ENCODE assay signal across 8 cellular contexts in the genomic region with DNA sequence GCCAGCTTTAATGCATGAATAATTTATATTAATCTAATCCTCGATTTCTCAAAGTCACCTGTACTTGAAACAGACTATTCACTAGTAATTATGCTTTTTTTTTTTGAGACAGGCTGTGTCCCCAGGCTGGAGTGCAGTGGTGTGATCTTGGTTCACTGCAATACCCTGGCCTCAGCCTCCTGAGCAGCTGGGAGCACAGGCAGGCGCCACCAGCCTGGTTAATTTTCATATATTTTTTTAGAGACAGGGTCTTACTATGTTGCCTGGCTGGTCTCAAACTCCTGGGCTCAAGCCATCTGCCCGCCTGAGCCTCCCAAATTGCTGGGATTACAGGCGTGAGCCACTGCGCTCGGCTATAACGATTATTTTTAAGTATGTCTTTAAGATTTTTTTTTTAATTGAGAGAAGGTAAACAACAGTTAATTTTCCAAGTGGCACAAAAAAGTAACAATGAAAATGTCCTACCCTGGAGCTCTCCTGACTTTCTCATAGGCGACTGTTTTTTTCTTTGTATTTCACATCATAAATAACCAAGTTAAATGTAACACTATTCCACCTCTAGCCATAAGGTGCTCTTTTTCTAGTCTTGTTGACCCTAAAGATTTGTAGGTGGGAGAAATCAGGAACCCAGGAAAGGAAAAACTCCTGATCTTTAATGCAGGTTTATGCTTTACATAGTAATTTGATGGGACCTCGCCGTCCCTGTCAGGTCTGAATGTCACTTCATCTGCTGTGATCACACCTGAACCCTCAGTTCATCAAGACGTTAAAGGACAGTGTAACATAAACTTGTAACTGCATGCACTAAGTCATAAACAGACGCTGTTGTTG. TPM values are rescaled to one million over a fixed set of nuclear protein-coding genes. Genes with fewer than 3 reads are reported as not detected.
DNase-seq lines count a peak whose midpoint lies in the region; ATAC-seq and TF ChIP-seq lines count a peak whose summit lies in the region.

No MANE protein-coding gene starts in this region.

- peak overlapping the region; percentile 90 to 99 (median 99) for H3K27ac ChIP-seq in adrenal gland
- H3K27ac ChIP-seq in lower lobe of right lung: peak overlapping the region; percentile 98
- H3K27ac ChIP-seq in uterus: peak overlapping the region; percentile 98 to 100

- DNase-seq in activated naive CD4-positive, alpha-beta T cell treated with anti-CD3 and anti-CD28 coated beads, Interleukin-2, amount 50 U/mL, for 16 hours: no peak
- no peak for DNase-seq in adrenal gland
- no peak for DNase-seq in lower lobe of right lung
- no peak for DNase-seq in uterus
- DNase-seq in NCI-H1436 (lab: John Stamatoyannopoulos, UW): no peak
- DNase-seq in islet precursor cell: no peak

- no peaks in the 10 kb centered on the region for H3K9me3 Mint-ChIP-seq in activated naive CD4-positive, alpha-beta T cell treated with anti-CD3 and anti-CD28 coated beads, Interleukin-2, amount 50 U/mL, for 24 hours

- H3K4me3 ChIP-seq in adrenal gland (peak overlapping the region in 2 of 4 donors; percentile 62 to 80), lower lobe of right lung (peak overlapping the region; percentile 83), uterus (peak overlapping the region; percentile 81 to 82)

- peaks cover 71% of the 10 kb centered on the region for H3K4me1 Mint-ChIP-seq in activated naive CD4-positive, alpha-beta T cell treated with anti-CD3 and anti-CD28 coated beads, Interleukin-2, amount 50 U/mL, for 24 hours

- TF ChIP-seq CTCF in adrenal gland (IDR thresholded peaks at IDR 0.05): no peak
- TF ChIP-seq CTCF in lower lobe of right lung (IDR thresholded peaks at IDR 0.05): no peak
- TF ChIP-seq CTCF in uterus (IDR thresholded peaks at IDR 0.05): no peak

- TF ChIP-seq POLR2A in adrenal gland (IDR thresholded peaks at IDR 0.05) (no peak), uterus (IDR thresholded peaks at IDR 0.05) (no peak)

- intact Hi-C loops in adrenal gland (cut with DNase I) (no loop called here), lower lobe of right lung (cut with DNase I) (no loop called here), uterus (cut with DNase I; ENCODE audit: low total_unique reads) (loop anchor here (5.0 kb wide), 1 partner anchor 33 kb away; a partner anchor contains a TSS)

- H3K9me3 ChIP-seq in adrenal gland (replicated peaks in 1 of 3): no peaks in the 10 kb centered on the region
- H3K9me3 ChIP-seq in lower lobe of right lung: no peaks in the 10 kb centered on the region
- H3K9me3 ChIP-seq in uterus: no peaks in the 10 kb centered on the region

- H3K27ac Mint-ChIP-seq in activated naive CD4-positive, alpha-beta T cell treated with anti-CD3 and anti-CD28 coated beads, Interleukin-2, amount 50 U/mL, for 24 hours: peak overlapping the region; percentile 95

- H3K27me3 ChIP-seq in adrenal gland (no peaks in the 10 kb centered on the region), lower lobe of right lung (ENCODE audit: low read depth) (no peaks in the 10 kb centered on the region), uterus (no peaks in the 10 kb centered on the region)

- peak overlapping the region; percentile 96 for H3K4me3 Mint-ChIP-seq in activated naive CD4-positive, alpha-beta T cell treated with anti-CD3 and anti-CD28 coated beads, Interleukin-2, amount 50 U/mL, for 24 hours

- no peaks in the 10 kb centered on the region for H3K27me3 Mint-ChIP-seq in activated naive CD4-positive, alpha-beta T cell treated with anti-CD3 and anti-CD28 coated beads, Interleukin-2, amount 50 U/mL, for 24 hours

- WGBS in adrenal gland, 4 donors: 62 to 65% (median 63%) methylated on average over 12 of the region's 12 CpGs

- H3K4me1 ChIP-seq in adrenal gland (replicated peaks in 1 of 2): peaks cover 20 to 36% of the 10 kb centered on the region in 2 donors
- H3K4me1 ChIP-seq in lower lobe of right lung: peaks cover 46% of the 10 kb centered on the region
- H3K4me1 ChIP-seq in uterus: peaks cover 7 to 8% of the 10 kb centered on the region in 2 donors

- peaks cover 18% of the 10 kb centered on the region for H3K36me3 Mint-ChIP-seq in activated naive CD4-positive, alpha-beta T cell treated with anti-CD3 and anti-CD28 coated beads, Interleukin-2, amount 50 U/mL, for 24 hours

- ATAC-seq in lower lobe of right lung: no peak
- no peak for ATAC-seq in HG03139 (IDR thresholded peaks at IDR 0.05; ENCODE audit: unreplicated experiment)

- peaks cover 0 to 24% of the 10 kb centered on the region in 2 donors for H3K36me3 ChIP-seq in adrenal gland (replicated peaks in 1 of 2)
- peaks cover 38% of the 10 kb centered on the region for H3K36me3 ChIP-seq in lower lobe of right lung
- no peaks in the 10 kb centered on the region for H3K36me3 ChIP-seq in uterus

RNA-seq across cellular contexts. Expression of a gene that starts 1.3 kb away (rescaled TPM):
- total RNA-seq in adrenal gland (10 to 100 TPM; 19.4 to 56.8 (median 41.1) TPM), lower lobe of right lung (77.7 TPM), uterus (100 to 1,000 TPM in 1 of 4 donors, 10 to 100 TPM in 3; 29.1 to 122 (median 43.6) TPM)
- polyA plus RNA-seq in adrenal gland: 10 to 100 TPM; 14.1 to 91.2 (median 21.2) TPM

RNA-seq across cellular contexts. Expression of a gene that starts 32.8 kb away (rescaled TPM):
- 100 to 1,000 TPM; 130 to 250 (median 182) TPM for total RNA-seq in adrenal gland
- polyA plus RNA-seq in adrenal gland: 100 to 1,000 TPM; 347 to 569 (median 420) TPM
- 108 TPM for total RNA-seq in lower lobe of right lung
- total RNA-seq in uterus: 10 to 100 TPM; 54.8 to 99.8 (median 95.8) TPM
